ENCODE assay signal across 10 cellular contexts in genomic region chr10:116892873-116893685, GRCh38. TPM values are rescaled to one million over a fixed set of nuclear protein-coding genes. Genes with fewer than 3 reads are reported as not detected.
DNase-seq lines count a peak whose midpoint lies in the region; ATAC-seq and TF ChIP-seq lines count a peak whose summit lies in the region.
"Had no signal": no experiment of that assay in that cellular context is flagged by ENCODE, and none has a peak within 500 bp of the region (broad histone marks: within the 10 kb centered on the region; RNA-seq: fewer than 3 reads in every experiment).

No MANE protein-coding gene starts in this region.

- H3K36me3 ChIP-seq in mesodermal cell (ENCODE audit: control insufficient read depth, insufficient read depth, low read length), result no peaks in the 10 kb centered on the region

- H3K4me3 ChIP-seq in astrocyte of the spinal cord (ENCODE audit: low read depth, low read length) (no peak overlapping the region), mesodermal cell (ENCODE audit: extremely low read depth, insufficient read depth, low read length, poor library complexity, severe bottlenecking) (no peak overlapping the region)
- H3K4me3 ChIP-seq: GM23248 had no signal

- peak overlapping the region; percentile 39 for H3K27ac ChIP-seq in mesodermal cell (ENCODE audit: low read depth, low read length, severe bottlenecking)
- H3K27ac ChIP-seq: GM23248 had no signal

- WGBS in mesodermal cell (ENCODE audit: insufficient coverage in 2 of 2), 2 experiments, result 87 to 93% methylated on average over 3 to 5 of the region's 11 CpGs

- ATAC-seq in HG02885 (IDR thresholded peaks at IDR 0.05; ENCODE audit: poor library complexity, unreplicated experiment) (no peak), GM18861 (IDR thresholded peaks at IDR 0.05; ENCODE audit: unreplicated experiment) (no peak)
- ATAC-seq: left cardiac atrium had no signal

- H3K4me1 ChIP-seq in mesodermal cell (ENCODE audit: control insufficient read depth, insufficient read depth, low read length, poor library complexity, severe bottlenecking), result peaks cover 21% of the 10 kb centered on the region

- in situ Hi-C loops in astrocyte of the spinal cord (cut with HindIII; ENCODE audit: low sequenced_read_pairs), result no loop called here

- TF ChIP-seq CTCF in astrocyte of the spinal cord (IDR thresholded peaks at IDR 0.05; ENCODE audit: low read depth, low read length), result no peak

- H3K9me3 ChIP-seq in mesodermal cell (ENCODE audit: control insufficient read depth, low read length), result no peaks in the 10 kb centered on the region

- peak; percentile 42 for DNase-seq in DMS79 treated with DMSO at 0.1 percent for 48 hours (lab: John Stamatoyannopoulos, UW)
- peak; percentile 11 for DNase-seq in NCI-H2171 (lab: John Stamatoyannopoulos, UW)
- DNase-seq in astrocyte of the spinal cord (ENCODE audit: low read depth, low spot score), result peak; percentile 13
- DNase-seq in effector CD8-positive, alpha-beta T cell (lab: John Stamatoyannopoulos, UW), result no peak
- no peak for DNase-seq in amniotic stem cell (lab: John Stamatoyannopoulos, UW)
- DNase-seq: GM23248, left cardiac atrium had no signal

RNA-seq across cellular contexts. Expression of gene ENO4, which starts 43.8 kb away (rescaled TPM):
- 0.44 TPM for polyA plus RNA-seq in mesodermal cell (2013, experiment 1 of 2)
- polyA plus RNA-seq in mesodermal cell (2013, experiment 2 of 2), result 0.81 TPM

Comparison
In these comparisons a context has a peak if more than half of its experiments do, and no peak if none do; other contexts are left out.
1. DNase-seq: peak in DMS79 treated with DMSO at 0.1 percent for 48 hours (single experiment), NCI-H2171 (single experiment) and astrocyte of the spinal cord (single experiment); none in effector CD8-positive, alpha-beta T cell (single experiment) and amniotic stem cell (single experiment).